17 cellular contexts compared by ENCODE assay signal in the genomic region with DNA sequence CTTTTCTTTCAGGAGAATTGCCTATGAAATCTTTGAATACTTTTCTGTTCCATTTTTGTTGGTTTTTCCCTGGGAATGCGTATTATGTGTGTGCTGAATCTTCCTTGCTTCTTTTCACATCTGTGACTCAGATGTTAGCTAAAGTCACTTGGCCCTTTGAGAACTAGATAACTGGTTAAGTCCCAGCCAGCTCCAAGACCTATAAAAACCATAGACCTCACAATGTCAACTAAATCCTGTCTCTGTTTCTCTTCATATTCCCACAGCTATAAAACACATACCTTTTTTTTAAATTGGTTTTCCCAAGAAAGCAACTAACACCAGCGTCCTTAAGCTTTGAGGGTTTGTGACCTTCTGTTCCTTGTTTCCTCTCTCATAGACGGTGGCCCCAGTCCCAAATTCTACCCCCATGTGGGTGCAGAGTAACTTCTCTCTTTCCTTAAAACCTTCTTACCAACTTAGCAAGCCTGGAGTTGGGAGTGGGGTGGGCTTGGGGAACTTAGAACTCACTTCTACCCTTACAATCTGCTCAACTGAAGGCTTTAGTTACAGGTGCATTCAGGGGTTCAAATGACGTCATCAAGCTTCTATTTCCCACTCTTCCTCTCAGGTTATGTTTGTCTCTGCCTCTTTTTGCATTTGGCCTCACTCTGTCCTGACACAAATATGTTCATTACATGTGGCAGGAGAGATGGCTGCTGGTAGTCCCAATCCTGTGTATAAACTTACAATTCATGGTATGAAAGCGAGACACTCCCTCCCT.
"Had no signal": no experiment of that assay in that cellular context is flagged by ENCODE, and none has a peak within 500 bp of the region (broad histone marks: within the 10 kb centered on the region; RNA-seq: fewer than 3 reads in every experiment).

No MANE protein-coding gene starts in this region.

- ATAC-seq: gastrocnemius medialis; heart right ventricle; left lobe of liver; mucosa of descending colon; naive thymus-derived CD8-positive, alpha-beta T cell had no signal

- H3K4me1 ChIP-seq: gastrocnemius medialis, heart right ventricle, sigmoid colon, uterus had no signal

- DNase-seq: effector CD4-positive, alpha-beta T cell; endodermal cell; gastrocnemius medialis; heart right ventricle; hypothalamus; mammary epithelial cell; mucosa of descending colon; naive thymus-derived CD8-positive, alpha-beta T cell; posterior cingulate gyrus; sigmoid colon; stimulated activated CD4-positive, alpha-beta T cell treated with anti-CD3 and anti-CD28 coated beads, Interleukin-12 subunit alpha, Interleukin-12 subunit beta, amount 100 ng/mL, for 4 hours; stimulated activated naive CD4-positive, alpha-beta T cell treated with Interleukin-2 at 50 U/mL for 16 hours; uterus had no signal

- H3K27ac ChIP-seq: coronary artery, gastrocnemius medialis, heart right ventricle, sigmoid colon, skin epidermis, uterus had no signal

- H3K27me3 ChIP-seq: gastrocnemius medialis, sigmoid colon, uterus had no signal

- FAIRE-seq: islet of Langerhans had no signal

- H3K9me3 ChIP-seq: gastrocnemius medialis had no signal

- H3K36me3 ChIP-seq: gastrocnemius medialis, heart right ventricle, sigmoid colon, uterus had no signal

- H3K4me3 ChIP-seq: coronary artery, gastrocnemius medialis, heart right ventricle, mucosa of descending colon, sigmoid colon, skin epidermis, uterus had no signal
